10 cellular contexts compared by ENCODE assay signal in genomic region chr22:46681010-46681409, GRCh38. TPM values are rescaled to one million over a fixed set of nuclear protein-coding genes. Genes with fewer than 3 reads are reported as not detected.
A peak's percentile ranks its signal among the peaks of the same experiment; 100 is the strongest.
DNase-seq lines count a peak whose midpoint lies in the region; ATAC-seq and TF ChIP-seq lines count a peak whose summit lies in the region.
"Had no signal": no experiment of that assay in that cellular context is flagged by ENCODE, and none has a peak within 500 bp of the region (broad histone marks: within the 10 kb centered on the region; RNA-seq: fewer than 3 reads in every experiment).

No MANE protein-coding gene starts in this region.

- H3K4me3 ChIP-seq in BJ (ENCODE audit: low read depth, low read length) (no peak overlapping the region), Peyer's patch (no peak overlapping the region), epithelial cell of proximal tubule (ENCODE audit: low read depth, low read length) (no peak overlapping the region), MG63 (no peak overlapping the region)
- H3K4me3 ChIP-seq: SJSA1 had no signal

- POLR2A ChIA-PET in BJ (lab: Charles Lee) = no interaction called here

- H3K27ac ChIP-seq in Peyer's patch = no peak overlapping the region
- H3K27ac ChIP-seq: SJSA1 had no signal

- H3K4me1 Mint-ChIP-seq in activated T-helper 1 cell treated with anti-CD3 and anti-CD28 coated beads, Interleukin-12 subunit alpha, Interleukin-12 subunit beta, Interleukin-2, Interleukin-4 antibody, amounts not matched to agents 30 ng/mL and 10 ng/mL and 1 ng/mL, durations not matched to agents 14 hours and 24 hours and 36 hours (ENCODE audit: low read depth) = peaks cover 5% of the 10 kb centered on the region

- DNase-seq in BJ (ENCODE audit: low read depth) (no peak), Peyer's patch (no peak), epithelial cell of proximal tubule (ENCODE audit: low read depth) (no peak), MG63 (no peak)
- DNase-seq in activated T-helper 1 cell treated with anti-CD3 and anti-CD28 coated beads, Interleukin-12 subunit alpha, Interleukin-12 subunit beta, Interleukin-2, Interleukin-4 antibody, amounts not matched to agents 30 ng/mL and 10 ng/mL and 1 ng/mL, durations not matched to agents 14 hours and 24 hours and 36 hours (ENCODE audit: low spot score) = no peak
- DNase-seq: naive thymus-derived CD4-positive, alpha-beta T cell had no signal

- H3K27me3 ChIP-seq in BJ (ENCODE audit: control insufficient read depth, insufficient read depth, low read length) = no peaks in the 10 kb centered on the region
- H3K27me3 ChIP-seq in Peyer's patch = no peaks in the 10 kb centered on the region
- H3K27me3 ChIP-seq in MG63 = no peaks in the 10 kb centered on the region
- H3K27me3 ChIP-seq: SJSA1 had no signal

- CTCF ChIA-PET in BJ (lab: Yijun Ruan, JAX) = interaction anchor here (1.2 kb wide), 1 partner anchor 119 kb away, joined by 3 read pairs; no protein-coding TSS in a partner anchor

- TF ChIP-seq CTCF in BJ (IDR thresholded peaks at IDR 0.05; ENCODE audit: insufficient read depth, low read depth, low read length) (peak; percentile 32; the same call in 1 of the 2 replicates), GM12873 (IDR thresholded peaks at IDR 0.05; ENCODE audit: insufficient read depth, low read depth, low read length, missing control alignments) (peak; percentile 65), Peyer's patch (IDR thresholded peaks at IDR 0.05) (peak in 5 of 6 experiments; percentile 11 to 48 (median 43)), epithelial cell of proximal tubule (conservative IDR thresholded peaks at IDR 0.05; ENCODE audit: low read depth, low read length) (peak; percentile 52)

- H3K27me3 Mint-ChIP-seq in activated T-helper 1 cell treated with anti-CD3 and anti-CD28 coated beads, Interleukin-12 subunit alpha, Interleukin-12 subunit beta, Interleukin-2, Interleukin-4 antibody, amounts not matched to agents 30 ng/mL and 10 ng/mL and 1 ng/mL, durations not matched to agents 14 hours and 24 hours and 36 hours (ENCODE audit: insufficient read depth) = no peaks in the 10 kb centered on the region
- H3K27me3 Mint-ChIP-seq: naive thymus-derived CD4-positive, alpha-beta T cell had no signal

- H3K36me3 Mint-ChIP-seq in activated T-helper 1 cell treated with anti-CD3 and anti-CD28 coated beads, Interleukin-12 subunit alpha, Interleukin-12 subunit beta, Interleukin-2, Interleukin-4 antibody, amounts not matched to agents 30 ng/mL and 10 ng/mL and 1 ng/mL, durations not matched to agents 14 hours and 24 hours and 36 hours (ENCODE audit: low read depth) = peaks cover 10% of the 10 kb centered on the region

- H3K9me3 Mint-ChIP-seq in activated T-helper 1 cell treated with anti-CD3 and anti-CD28 coated beads, Interleukin-12 subunit alpha, Interleukin-12 subunit beta, Interleukin-2, Interleukin-4 antibody, amounts not matched to agents 30 ng/mL and 10 ng/mL and 1 ng/mL, durations not matched to agents 14 hours and 24 hours and 36 hours = no peaks in the 10 kb centered on the region
- H3K9me3 Mint-ChIP-seq: naive thymus-derived CD4-positive, alpha-beta T cell had no signal

- ATAC-seq in GM19397 (IDR thresholded peaks at IDR 0.05; ENCODE audit: unreplicated experiment) (no peak), GM18517 (IDR thresholded peaks at IDR 0.05; ENCODE audit: unreplicated experiment) (no peak)
- ATAC-seq: naive thymus-derived CD4-positive, alpha-beta T cell had no signal

- H3K36me3 ChIP-seq in BJ (ENCODE audit: control insufficient read depth, insufficient read depth, low read length) (peaks cover 3% of the 10 kb centered on the region; the same call in 1 of the 2 replicates), Peyer's patch (peaks cover 0 to 32% (median 0%) of the 10 kb centered on the region in 3 donors), MG63 (no peaks in the 10 kb centered on the region)

- TF ChIP-seq POLR2A in Peyer's patch (IDR thresholded peaks at IDR 0.05) = no peak

- no peak overlapping the region for H3K27ac Mint-ChIP-seq in activated T-helper 1 cell treated with anti-CD3 and anti-CD28 coated beads, Interleukin-12 subunit alpha, Interleukin-12 subunit beta, Interleukin-2, Interleukin-4 antibody, amounts not matched to agents 30 ng/mL and 10 ng/mL and 1 ng/mL, durations not matched to agents 14 hours and 24 hours and 36 hours

- no peaks in the 10 kb centered on the region for H3K9me3 ChIP-seq in Peyer's patch
- H3K9me3 ChIP-seq in MG63 = no peaks in the 10 kb centered on the region
- H3K9me3 ChIP-seq: SJSA1 had no signal

- H3K4me1 ChIP-seq in Peyer's patch = peaks cover 14 to 22% (median 15%) of the 10 kb centered on the region in 4 donors

- H3K4me3 Mint-ChIP-seq in activated T-helper 1 cell treated with anti-CD3 and anti-CD28 coated beads, Interleukin-12 subunit alpha, Interleukin-12 subunit beta, Interleukin-2, Interleukin-4 antibody, amounts not matched to agents 30 ng/mL and 10 ng/mL and 1 ng/mL, durations not matched to agents 14 hours and 24 hours and 36 hours = no peak overlapping the region
- H3K4me3 Mint-ChIP-seq: naive thymus-derived CD4-positive, alpha-beta T cell had no signal

- intact Hi-C loops in activated T-helper 1 cell treated with anti-CD3 and anti-CD28 coated beads, Interleukin-12 subunit alpha, Interleukin-12 subunit beta, Interleukin-2, Interleukin-4 antibody, amounts not matched to agents 30 ng/mL and 10 ng/mL and 1 ng/mL, durations not matched to agents 14 hours and 24 hours and 36 hours (cut with micrococcal nuclease) = no loop called here

RNA-seq across cellular contexts. Expression of gene CERK, which starts 57.0 kb away (rescaled TPM):
- polyA plus RNA-seq in BJ (2011; rRNA removed) = 28.9 and 32.6 TPM in 2 replicates
- 27.8 and 31.8 TPM in 2 replicates for polyA minus RNA-seq in BJ (2011; rRNA and poly(A)+ RNA removed)
- total RNA-seq in Peyer's patch (100 to 1,000 TPM in 1 of 4 donors, 10 to 100 TPM in 3; 89.1 to 131 (median 94.7) TPM), epithelial cell of proximal tubule (22.6 and 40.9 TPM in 2 replicates)
- 69.6 and 76.5 TPM in 2 replicates for total RNA-seq in activated T-helper 1 cell treated with anti-CD3 and anti-CD28 coated beads, Interleukin-12 subunit alpha, Interleukin-12 subunit beta, Interleukin-2, Interleukin-4 antibody, amounts not matched to agents 30 ng/mL and 10 ng/mL and 1 ng/mL, durations not matched to agents 14 hours and 24 hours and 36 hours
- 23.6 and 30.1 TPM in 2 replicates for total RNA-seq in MG63 (2014; rRNA removed; shearing (Covaris generic); ENCODE audit: low replicate concordance)
